ENCODE assay signal across 1 cellular context in the genomic region with DNA sequence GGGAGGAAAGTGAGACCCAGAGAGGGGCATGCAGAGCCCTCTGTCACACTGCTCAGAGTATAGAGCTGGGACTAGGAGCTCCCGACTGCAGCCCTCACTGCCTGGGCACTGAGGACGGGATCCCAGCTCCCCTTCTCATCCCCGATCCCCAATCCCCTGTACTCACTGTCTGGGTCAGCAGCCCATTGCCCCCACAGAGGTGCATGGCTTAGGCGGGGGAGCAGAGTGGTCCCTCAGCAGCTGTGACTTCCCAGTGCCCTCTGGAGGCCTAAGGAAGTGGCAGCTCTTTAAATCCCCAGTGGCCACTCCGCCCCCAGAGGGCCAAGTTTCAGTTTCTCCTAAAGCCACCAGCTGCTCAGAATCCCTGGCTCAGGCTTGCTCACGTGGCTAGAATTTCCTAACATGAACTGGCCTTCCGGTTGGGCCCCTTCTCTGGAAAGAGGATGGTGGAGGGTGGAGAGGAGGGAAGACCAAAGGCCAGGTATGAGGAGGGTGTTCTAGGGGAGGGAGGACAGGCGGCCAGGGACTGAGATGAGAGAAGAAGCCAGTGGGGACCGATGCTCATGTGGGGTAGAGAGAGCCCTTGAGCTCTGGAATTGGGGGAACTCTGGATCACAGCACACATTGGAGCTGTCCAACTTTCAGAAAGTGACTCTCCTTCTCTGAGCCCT.
TF ChIP-seq lines count a peak whose summit lies in the region.

Gene BATF2, minus strand, starts transcription at position 262 of the 671 bp plus-strand sequence. Its CDS starts 57 bp downstream, at position 205.

TF ChIP-seq in HepG2, 621 proteins besides CTCF, POLR2A, EP300 and RAD21 (continued from another document and continues in another):
- TF ChIP-seq PTBP1 (IDR thresholded peaks at IDR 0.05; ENCODE audit: low read depth, low read length, poor library complexity, severe bottlenecking) (no peak), CHD2 (IDR thresholded peaks at IDR 0.05; ENCODE audit: low read depth, low read length) (no peak), ZBTB7B (CRISPR knock-in tag; IDR thresholded peaks at IDR 0.05) (peak; percentile 93), BORCS8-MEF2B (CRISPR knock-in tag; IDR thresholded peaks at IDR 0.05) (no peak), KDM4B (CRISPR knock-in tag; IDR thresholded peaks at IDR 0.05) (no peak), MAZ (IDR thresholded peaks at IDR 0.05; ENCODE audit: borderline replicate concordance, low read depth, low read length) (peak; percentile 72), MAZ (CRISPR knock-in tag; IDR thresholded peaks at IDR 0.05; ENCODE audit: low read depth) (peak; percentile 78; the same call in 1 of the 2 replicates), ZSCAN25 (CRISPR knock-in tag; IDR thresholded peaks at IDR 0.05) (peak; percentile 61; the same call in 1 of the 2 replicates), NFKBIZ (CRISPR knock-in tag; IDR thresholded peaks at IDR 0.05) (no peak), HMG20A (CRISPR knock-in tag; IDR thresholded peaks at IDR 0.05; ENCODE audit: borderline replicate concordance) (peak; percentile 58; the same call in 1 of the 2 replicates), SAFB2 (CRISPR knock-in tag; IDR thresholded peaks at IDR 0.05; ENCODE audit: borderline replicate concordance, low read depth) (no peak), SATB2 (CRISPR knock-in tag; IDR thresholded peaks at IDR 0.05) (no peak), MEIS1 (CRISPR knock-in tag; IDR thresholded peaks at IDR 0.05; ENCODE audit: borderline replicate concordance) (peak; percentile 81; the same call in 1 of the 2 replicates), NFKB2 (CRISPR knock-in tag; IDR thresholded peaks at IDR 0.05; ENCODE audit: borderline replicate concordance) (no peak), ZNF263 (CRISPR knock-in tag; IDR thresholded peaks at IDR 0.05) (peak; percentile 99), AHR (CRISPR knock-in tag; IDR thresholded peaks at IDR 0.05) (no peak), POLR2G (IDR thresholded peaks at IDR 0.05; ENCODE audit: low read depth, low read length) (peak; percentile 63), ZNF251 (CRISPR knock-in tag; IDR thresholded peaks at IDR 0.05) (no peak), TBX3 (IDR thresholded peaks at IDR 0.05; ENCODE audit: borderline replicate concordance) (no peak), SMARCC2 (IDR thresholded peaks at IDR 0.05) (no peak), SP4 (CRISPR knock-in tag; IDR thresholded peaks at IDR 0.05) (no peak; the same call in 1 of the 2 replicates), HOMEZ (CRISPR knock-in tag; IDR thresholded peaks at IDR 0.05; ENCODE audit: low read depth) (no peak), FOXK2 (IDR thresholded peaks at IDR 0.05) (no peak), HNF4G (IDR thresholded peaks at IDR 0.05; ENCODE audit: borderline replicate concordance, low read depth, low read length) (peak; percentile 56; the same call in 1 of the 2 replicates), HNF4G (CRISPR knock-in tag; IDR thresholded peaks at IDR 0.05; ENCODE audit: borderline replicate concordance, low read depth) (peak; percentile 59), RELA (CRISPR knock-in tag; IDR thresholded peaks at IDR 0.05) (peak; percentile 89), RFX5 (IDR thresholded peaks at IDR 0.05; ENCODE audit: low read depth, low read length) (no peak), ZNF577 (CRISPR knock-in tag; IDR thresholded peaks at IDR 0.05; ENCODE audit: borderline replicate concordance, low read depth) (no peak), ARHGAP35 (CRISPR knock-in tag; IDR thresholded peaks at IDR 0.05; ENCODE audit: borderline replicate concordance) (peak; percentile 71; the same call in 1 of the 2 replicates), ELF1 (CRISPR knock-in tag; IDR thresholded peaks at IDR 0.05) (peak; percentile 86), IRF2 (CRISPR knock-in tag; IDR thresholded peaks at IDR 0.05) (peak; percentile 85), HNRNPL (IDR thresholded peaks at IDR 0.05; ENCODE audit: low read depth, low read length) (no peak), CREM (IDR thresholded peaks at IDR 0.05) (peak; percentile 24; the same call in 1 of the 2 replicates), CREM (CRISPR knock-in tag; IDR thresholded peaks at IDR 0.05) (no peak), FOXO1 (CRISPR knock-in tag; IDR thresholded peaks at IDR 0.05) (no peak; the same call in 1 of the 2 replicates), ZFP36 (IDR thresholded peaks at IDR 0.05; ENCODE audit: borderline replicate concordance, low read depth, low read length, partially characterized antibody) (no peak), SAP130 (CRISPR knock-in tag; IDR thresholded peaks at IDR 0.05; ENCODE audit: low read depth) (peak; percentile 94), FOXO4 (CRISPR knock-in tag; conservative IDR thresholded peaks at IDR 0.05) (no peak), AHDC1 (CRISPR knock-in tag; IDR thresholded peaks at IDR 0.05; ENCODE audit: borderline replicate concordance) (no peak), NR2F2 (IDR thresholded peaks at IDR 0.05; ENCODE audit: borderline replicate concordance, low read depth) (peak; percentile 35; the same call in 1 of the 2 replicates), JUNB (CRISPR knock-in tag; IDR thresholded peaks at IDR 0.05; ENCODE audit: borderline replicate concordance) (no peak), RARA (CRISPR knock-in tag; IDR thresholded peaks at IDR 0.05) (peak; percentile 48), RBM22 (optimal IDR thresholded peaks at IDR 0.05; ENCODE audit: low read length) (no peak), ZNF44 (CRISPR knock-in tag; IDR thresholded peaks at IDR 0.05) (no peak), ZNF230 (CRISPR knock-in tag; IDR thresholded peaks at IDR 0.05) (peak; percentile 58; the same call in 1 of the 2 replicates), SIX4 (CRISPR knock-in tag; IDR thresholded peaks at IDR 0.05) (no peak; the same call in 1 of the 2 replicates)
- TF ChIP-seq, protein P1, sequence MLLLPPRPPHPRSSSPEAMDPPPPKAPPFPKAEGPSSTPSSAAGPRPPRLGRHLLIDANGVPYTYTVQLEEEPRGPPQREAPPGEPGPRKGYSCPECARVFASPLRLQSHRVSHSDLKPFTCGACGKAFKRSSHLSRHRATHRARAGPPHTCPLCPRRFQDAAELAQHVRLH (CRISPR knock-in tag; IDR thresholded peaks at IDR 0.05; ENCODE audit: borderline replicate concordance, low read depth), result peak; percentile 32; the same call in 1 of the 2 replicates
- TF ChIP-seq, protein P2, sequence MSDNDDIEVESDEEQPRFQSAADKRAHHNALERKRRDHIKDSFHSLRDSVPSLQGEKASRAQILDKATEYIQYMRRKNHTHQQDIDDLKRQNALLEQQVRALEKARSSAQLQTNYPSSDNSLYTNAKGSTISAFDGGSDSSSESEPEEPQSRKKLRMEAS (IDR thresholded peaks at IDR 0.05), result peak; percentile 80
- TF ChIP-seq, protein P3, sequence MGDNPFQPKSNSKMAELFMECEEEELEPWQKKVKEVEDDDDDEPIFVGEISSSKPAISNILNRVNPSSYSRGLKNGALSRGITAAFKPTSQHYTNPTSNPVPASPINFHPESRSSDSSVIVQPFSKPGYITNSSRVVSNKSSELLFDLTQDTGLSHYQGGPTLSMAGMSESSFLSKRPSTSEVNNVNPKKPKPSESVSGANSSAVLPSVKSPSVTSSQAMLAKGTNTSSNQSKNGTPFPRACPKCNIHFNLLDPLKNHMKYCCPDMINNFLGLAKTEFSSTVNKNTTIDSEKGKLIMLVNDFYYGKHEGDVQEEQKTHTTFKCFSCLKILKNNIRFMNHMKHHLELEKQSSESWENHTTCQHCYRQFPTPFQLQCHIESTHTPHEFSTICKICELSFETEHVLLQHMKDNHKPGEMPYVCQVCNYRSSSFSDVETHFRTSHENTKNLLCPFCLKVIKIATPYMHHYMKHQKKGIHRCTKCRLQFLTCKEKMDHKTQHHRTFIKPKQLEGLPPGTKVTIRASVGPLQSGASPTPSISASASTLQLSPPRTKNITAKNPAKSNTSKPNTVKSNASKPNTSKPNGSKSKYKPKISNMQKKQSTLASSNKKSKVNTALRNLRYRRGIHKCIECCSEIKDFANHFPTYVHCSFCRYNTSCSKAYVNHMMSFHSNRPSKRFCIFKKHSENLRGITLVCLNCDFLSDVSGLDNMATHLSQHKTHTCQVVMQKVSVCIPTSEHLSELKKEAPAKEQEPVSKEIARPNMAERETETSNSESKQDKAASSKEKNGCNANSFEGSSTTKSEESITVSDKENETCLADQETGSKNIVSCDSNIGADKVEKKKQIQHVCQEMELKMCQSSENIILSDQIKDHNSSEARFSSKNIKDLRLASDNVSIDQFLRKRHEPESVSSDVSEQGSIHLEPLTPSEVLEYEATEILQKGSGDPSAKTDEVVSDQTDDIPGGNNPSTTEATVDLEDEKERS (CRISPR knock-in tag; IDR thresholded peaks at IDR 0.05), result no peak; the same call in 1 of the 2 replicates
- TF ChIP-seq, protein P4, sequence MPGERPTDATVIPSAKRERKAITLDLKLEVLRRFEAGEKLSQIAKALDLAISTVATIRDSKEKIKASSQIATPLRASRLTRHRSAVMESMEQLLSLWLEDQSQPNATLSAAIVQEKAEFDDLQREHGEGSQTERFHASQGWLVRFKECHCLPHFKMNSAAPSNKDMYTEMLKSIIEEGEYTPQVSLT (CRISPR knock-in tag; IDR thresholded peaks at IDR 0.05; ENCODE audit: borderline replicate concordance, low read depth), result no peak
- TF ChIP-seq, protein P5, sequence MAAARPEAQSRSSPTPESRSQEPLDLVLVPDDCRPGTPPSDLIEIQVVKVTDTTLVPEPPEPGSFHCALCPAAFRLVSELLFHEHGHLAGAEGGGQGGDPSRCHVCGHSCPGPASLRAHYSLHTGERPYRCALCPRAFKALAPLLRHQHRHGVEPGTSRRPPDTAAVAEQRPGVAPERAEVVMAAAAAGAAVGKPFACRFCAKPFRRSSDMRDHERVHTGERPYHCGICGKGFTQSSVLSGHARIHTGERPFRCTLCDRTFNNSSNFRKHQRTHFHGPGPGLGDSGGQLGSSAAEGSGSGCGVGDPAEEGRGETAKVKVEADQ (CRISPR knock-in tag; IDR thresholded peaks at IDR 0.05; ENCODE audit: borderline replicate concordance), result 0 out of 2 replicates have a peak, but pooled peaks have one; percentile 17
- TF ChIP-seq, protein P6, sequence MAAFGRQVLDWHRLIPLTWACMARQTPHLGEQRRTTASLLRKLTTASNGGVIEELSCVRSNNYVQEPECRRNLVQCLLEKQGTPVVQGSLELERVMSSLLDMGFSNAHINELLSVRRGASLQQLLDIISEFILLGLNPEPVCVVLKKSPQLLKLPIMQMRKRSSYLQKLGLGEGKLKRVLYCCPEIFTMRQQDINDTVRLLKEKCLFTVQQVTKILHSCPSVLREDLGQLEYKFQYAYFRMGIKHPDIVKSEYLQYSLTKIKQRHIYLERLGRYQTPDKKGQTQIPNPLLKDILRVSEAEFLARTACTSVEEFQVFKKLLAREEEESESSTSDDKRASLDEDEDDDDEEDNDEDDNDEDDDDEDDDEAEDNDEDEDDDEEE (CRISPR knock-in tag; IDR thresholded peaks at IDR 0.05), result no peak
